1 cellular context compared by ENCODE assay signal in genomic region chr10:73871915-73872710, GRCh38.
TF ChIP-seq lines count a peak whose summit lies in the region.

No MANE protein-coding gene starts in this region.

TF ChIP-seq in GM23338, 12 proteins besides CTCF, POLR2A, EP300 and RAD21 (continued from another document):
- TF ChIP-seq ETS1 (IDR thresholded peaks at IDR 0.05) = no peak
- TF ChIP-seq POLR2AphosphoS5 (IDR thresholded peaks at IDR 0.05; ENCODE audit: low read depth) = no peak
- TF ChIP-seq CREB1 (CRISPR knock-in tag; IDR thresholded peaks at IDR 0.05; ENCODE audit: low read depth) = no peak
- TF ChIP-seq STAT1 (IDR thresholded peaks at IDR 0.05; ENCODE audit: unreplicated experiment) = no peak
